ENCODE assay signal across 1 cellular context in the genomic region with DNA sequence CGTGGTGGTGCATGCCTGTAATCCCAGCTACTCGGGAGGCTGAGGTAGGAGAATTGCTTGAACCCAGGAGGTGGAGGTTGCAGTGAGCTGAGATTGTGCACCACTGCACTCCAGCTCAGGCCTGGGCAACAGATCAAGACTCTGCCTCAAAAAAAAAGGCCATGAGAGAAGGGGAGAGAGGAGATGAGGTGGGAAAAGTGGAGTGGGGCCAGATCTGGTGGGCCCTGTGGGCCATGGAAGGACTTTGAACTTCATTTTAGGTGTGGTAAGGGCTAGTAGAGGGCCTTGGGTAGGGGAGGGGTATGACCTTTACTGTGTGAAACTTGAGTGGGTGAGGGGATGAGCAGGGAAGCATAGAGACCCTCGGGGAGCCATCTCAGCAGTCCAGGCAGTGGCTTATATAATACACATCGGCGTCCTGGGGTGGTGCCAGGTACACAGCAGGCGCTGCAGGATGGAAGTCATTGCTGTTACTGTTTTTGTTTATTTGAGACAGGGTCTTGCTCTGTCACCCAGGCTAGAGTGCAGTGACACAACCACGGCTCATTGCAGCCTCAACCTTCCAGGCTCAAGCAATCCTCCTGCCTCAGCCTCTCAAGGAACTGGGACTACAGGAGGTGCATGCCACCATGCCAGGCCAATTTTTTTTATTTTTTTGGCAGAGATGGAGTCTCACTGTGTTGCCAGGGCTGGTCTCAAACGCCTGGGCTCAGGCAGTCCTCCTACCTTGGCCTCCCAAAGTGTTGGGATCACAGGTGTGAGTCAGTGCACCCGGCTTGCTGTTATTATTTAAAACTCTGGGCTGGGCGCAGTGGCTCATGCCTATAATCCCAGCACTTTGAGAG.
TF ChIP-seq lines count a peak whose summit lies in the region.

No MANE protein-coding gene starts in this region.

TF ChIP-seq in HepG2, 621 proteins besides CTCF, POLR2A, EP300 and RAD21:
- TF ChIP-seq ZNF121 (CRISPR knock-in tag; IDR thresholded peaks at IDR 0.05) = 0 out of 2 replicates have a peak, but pooled peaks have one; percentile 22
- TF ChIP-seq ZNF460 (CRISPR knock-in tag; IDR thresholded peaks at IDR 0.05; ENCODE audit: borderline replicate concordance) = peak; percentile 12; the same call in 1 of the 2 replicates
